ENCODE assay signal across 8 cellular contexts in genomic region chr16:30657866-30658730, GRCh38.
A peak's percentile ranks its signal among the peaks of the same experiment; 100 is the strongest.
DNase-seq lines count a peak whose midpoint lies in the region; ATAC-seq and TF ChIP-seq lines count a peak whose summit lies in the region.

TSS of gene FBRS (plus strand) at chr16:30658431. CDS start at chr16:30659519, 1,088 bp downstream.

- DNase-seq in AG09319 (ENCODE audit: extremely low read depth, low read depth) = peak; percentile 100
- DNase-seq in NCI-H446 (lab: John Stamatoyannopoulos, UW) = peak; percentile 99 to 100
- peak; percentile 100 for DNase-seq in cerebellar nuclear complex (lab: John Stamatoyannopoulos, UW)
- DNase-seq in islet precursor cell = peak; percentile 100
- peak; percentile 99 to 100 for DNase-seq in stimulated activated CD4-positive, alpha-beta T cell treated with anti-CD3 and anti-CD28 coated beads, Interleukin-15, amount 100 ng/mL, for 1 hour (ENCODE audit: low read depth in 1 of 2, low spot score in 1 of 2)

- ATAC-seq in GM19023 (IDR thresholded peaks at IDR 0.05; ENCODE audit: unreplicated experiment) (peak; percentile 73), HG03342 (IDR thresholded peaks at IDR 0.05; ENCODE audit: unreplicated experiment) (peak; percentile 63)
- peak; percentile 72 to 74 for ATAC-seq in activated CD4-positive, CD25-positive, alpha-beta regulatory T cell treated with anti-CD3 and anti-CD28 coated beads, Interleukin-2, amount 50 U/mL, for 24 hours

- peak; percentile 68 for TF ChIP-seq CTCF in AG09319 (IDR thresholded peaks at IDR 0.05; ENCODE audit: low read depth, low read length)

Comparison
In these comparisons a context has a peak if more than half of its experiments do, and no peak if none do; other contexts are left out.
1. Peak in every context shown above with its lines: DNase-seq and ATAC-seq.